Comparison of ENCODE assay signal across 8 cellular contexts in the genomic region with DNA sequence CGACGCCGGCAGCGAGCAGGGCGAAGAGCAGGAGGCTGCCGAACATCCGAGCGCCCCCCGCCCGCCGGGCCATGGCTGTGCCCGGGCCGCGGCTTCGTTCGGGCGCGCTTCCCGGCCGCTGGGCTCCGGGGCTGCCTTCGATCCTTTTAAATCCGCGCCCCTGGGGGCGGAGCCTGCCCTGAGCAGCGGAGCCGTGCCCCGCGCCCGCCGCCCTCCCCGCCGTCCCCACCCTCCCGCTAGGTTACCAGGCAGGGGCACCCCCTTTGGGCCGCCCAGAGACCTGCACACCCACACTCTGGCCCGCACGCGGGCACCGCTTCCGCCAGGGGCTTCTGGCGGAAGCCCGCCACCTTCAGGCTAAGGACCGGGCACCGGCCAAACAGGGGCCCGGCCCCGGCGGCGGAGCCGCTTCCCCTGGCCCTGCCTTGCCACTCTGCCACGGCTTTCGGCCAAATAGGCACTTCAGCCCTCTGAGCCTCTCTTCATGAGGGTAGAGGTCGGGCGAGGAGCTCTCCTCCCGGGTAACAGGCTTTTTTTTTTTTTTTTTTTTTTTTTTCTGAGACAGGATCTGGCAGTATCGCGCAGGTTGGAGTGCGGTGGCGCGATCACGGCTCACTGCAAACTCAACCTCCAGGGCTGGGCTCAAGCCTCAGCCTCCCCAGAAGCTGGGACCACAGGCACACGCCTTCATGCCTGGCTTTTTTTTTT. TPM values are rescaled to one million over a fixed set of nuclear protein-coding genes. Genes with fewer than 3 reads are reported as not detected.
A peak's percentile ranks its signal among the peaks of the same experiment; 100 is the strongest.
DNase-seq lines count a peak whose midpoint lies in the region; ATAC-seq and TF ChIP-seq lines count a peak whose summit lies in the region.

TSS of gene NMB (minus strand) at position 120 of the 708 bp plus-strand sequence. CDS start at position 73, 47 bp downstream.

- peak; percentile 32 for TF ChIP-seq CTCF in LNCAP (IDR thresholded peaks at IDR 0.05)

- peaks cover 8% of the 10 kb centered on the region for H3K79me1 ChIP-seq in neuronal stem cell (ENCODE audit: low read depth, low read length)

- H4K91ac ChIP-seq in neuronal stem cell (ENCODE audit: low read depth, low read length, poor library complexity), result no peak within 1 kb of the TSS

- peaks cover 0 to 12% of the 10 kb centered on the region in 2 donors for H3K4me1 ChIP-seq in neuronal stem cell (ENCODE audit: control insufficient read depth in 2 of 2, insufficient read depth in 1 of 2, low read depth in 1 of 2, low read length in 2 of 2)
- H3K4me1 ChIP-seq in subcutaneous abdominal adipose tissue (ENCODE audit: control insufficient read depth in 5 of 5, insufficient read depth in 5 of 5, low read length in 5 of 5), result peaks cover 10 to 53% (median 47%) of the 10 kb centered on the region in 5 donors

- peak within 1 kb of the TSS; percentile 67 for H3K27ac ChIP-seq in neuronal stem cell (replicated peaks; ENCODE audit: low read length)
- H3K27ac ChIP-seq in subcutaneous abdominal adipose tissue (ENCODE audit: low read depth, low read length), result peak within 1 kb of the TSS; percentile 93

- H2BK5ac ChIP-seq in neuronal stem cell (ENCODE audit: low read length), result no peak within 1 kb of the TSS

- H2AFZ ChIP-seq in neuronal stem cell (ENCODE audit: low read length), result no peak within 1 kb of the TSS

- H3K14ac ChIP-seq in neuronal stem cell (ENCODE audit: low read length), result no peak within 1 kb of the TSS

- H3K9ac ChIP-seq in neuronal stem cell (ENCODE audit: low read depth, low read length, poor library complexity) (no peak within 1 kb of the TSS), subcutaneous abdominal adipose tissue (ENCODE audit: low read length in 5 of 5) (peak within 1 kb of the TSS; percentile 75 to 94 (median 84))

- H3K9me3 ChIP-seq in neuronal stem cell (replicated peaks in 1 of 2; ENCODE audit: control insufficient read depth in 2 of 2, insufficient read depth in 1 of 2, low read depth in 1 of 2, low read length in 2 of 2), result no peaks in the 10 kb centered on the region
- no peaks in the 10 kb centered on the region for H3K9me3 ChIP-seq in subcutaneous abdominal adipose tissue (ENCODE audit: control insufficient read depth in 5 of 5, low read length in 5 of 5)

- no peak within 1 kb of the TSS for H2BK120ac ChIP-seq in neuronal stem cell (ENCODE audit: low read depth, low read length)

- peak; percentile 64 for ATAC-seq in GM21825 (IDR thresholded peaks at IDR 0.05; ENCODE audit: unreplicated experiment)

- H3K36me3 ChIP-seq in neuronal stem cell (replicated peaks in 1 of 2; ENCODE audit: control insufficient read depth in 2 of 2, insufficient read depth in 2 of 2, low read length in 2 of 2) (peaks cover 0 to 33% of the 10 kb centered on the region in 2 donors), subcutaneous abdominal adipose tissue (ENCODE audit: control insufficient read depth in 5 of 5, insufficient read depth in 5 of 5, low read length in 5 of 5) (peaks cover 0 to 3% (median 0%) of the 10 kb centered on the region in 5 donors)

- H3K4me2 ChIP-seq in neuronal stem cell (ENCODE audit: insufficient read depth, low read length, poor library complexity, severe bottlenecking), result peak within 1 kb of the TSS; percentile 77

- H4K8ac ChIP-seq in neuronal stem cell (ENCODE audit: low read depth, low read length), result no peak within 1 kb of the TSS

- peak within 1 kb of the TSS; percentile 70 for H3K18ac ChIP-seq in neuronal stem cell (ENCODE audit: low read length)

- peak within 1 kb of the TSS; percentile 11 for H3K23ac ChIP-seq in neuronal stem cell (ENCODE audit: low read depth, low read length, poor library complexity)

- H3K4me3 ChIP-seq in neuronal stem cell (ENCODE audit: low read length in 2 of 2) (peak within 1 kb of the TSS in 1 of 2 donors; percentile 80), subcutaneous abdominal adipose tissue (ENCODE audit: low read depth in 1 of 5, low read length in 5 of 5) (peak within 1 kb of the TSS; percentile 66 to 79 (median 70))

- H2BK12ac ChIP-seq in neuronal stem cell (ENCODE audit: low read length), result no peak within 1 kb of the TSS

- H3K27me3 ChIP-seq in neuronal stem cell (ENCODE audit: control insufficient read depth in 3 of 3, insufficient read depth in 3 of 3, low read depth in 1 of 3, low read length in 3 of 3), result peaks cover 0 to 4% (median 0%) of the 10 kb centered on the region in 3 experiments
- H3K27me3 ChIP-seq in subcutaneous abdominal adipose tissue (ENCODE audit: control insufficient read depth in 5 of 5, insufficient read depth in 4 of 5, low read length in 5 of 5), result no peaks in the 10 kb centered on the region

- WGBS in neuronal stem cell (ENCODE audit: extremely low coverage in 2 of 2, insufficient read length in 2 of 2, insufficient replicate concordance in 1 of 2), 2 donors, result no CpG with 5 or more reads among the region's 61 CpGs

- peak; percentile 79 for DNase-seq in EH (ENCODE audit: low read depth)
- DNase-seq in SHP77 (lab: John Stamatoyannopoulos, UW), result peak; percentile 70 to 87
- peak; percentile 79 for DNase-seq in activated gamma-delta T cell treated with anti-CD3 and anti-CD28 coated beads, Interleukin-2, amount 50 U/mL, for 16 hours (ENCODE audit: low read depth)
- DNase-seq in foreskin melanocyte, result peak; percentile 51
- peak; percentile 86 for DNase-seq in neuronal stem cell (ENCODE audit: low spot score)

- no peak within 1 kb of the TSS for H3K4ac ChIP-seq in neuronal stem cell (ENCODE audit: low read length)

- peak within 1 kb of the TSS; percentile 69 for H2AK5ac ChIP-seq in neuronal stem cell (ENCODE audit: low read depth, low read length)

- no peak within 1 kb of the TSS for H2BK15ac ChIP-seq in neuronal stem cell (ENCODE audit: low read length)

RNA-seq across cellular contexts. Expression of gene NMB, which starts in this region (rescaled TPM):
- polyA plus RNA-seq in neuronal stem cell (2013, experiment 1 of 2), result 7.4 TPM
- 6.4 TPM for polyA plus RNA-seq in neuronal stem cell (2013, experiment 2 of 2)
